ENCODE assay signal across 21 cellular contexts in the genomic region with DNA sequence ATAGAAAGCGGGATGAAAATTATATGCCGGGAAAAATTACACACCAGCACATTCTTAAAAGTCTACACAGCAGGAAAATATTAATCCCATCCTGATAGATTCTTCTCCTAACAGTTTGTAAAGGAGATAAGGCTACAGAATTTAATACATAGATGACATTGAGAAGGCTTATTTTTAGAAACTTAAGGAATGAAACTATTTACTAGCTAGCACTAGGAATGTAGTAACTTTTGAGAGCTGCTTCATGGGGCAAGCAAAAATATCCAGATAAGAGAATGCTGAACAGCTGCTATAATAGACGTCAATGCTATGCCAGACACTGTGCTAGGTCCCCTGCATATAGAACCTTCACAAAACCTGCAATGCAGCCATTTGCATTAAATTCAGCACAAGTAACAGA.
DNase-seq lines count a peak whose midpoint lies in the region; TF ChIP-seq lines count a peak whose summit lies in the region.
"Had no signal": no experiment of that assay in that cellular context is flagged by ENCODE, and none has a peak within 500 bp of the region (broad histone marks: within the 10 kb centered on the region; RNA-seq: fewer than 3 reads in every experiment).

No MANE protein-coding gene starts in this region.

- DNase-seq in BJ (ENCODE audit: low read depth) (peak; percentile 26), ascending aorta (ENCODE audit: low spot score in 2 of 2) (no peak), fibroblast of villous mesenchyme (ENCODE audit: low read depth) (peak; percentile 71), spleen (no peak), DMS 273 (lab: John Stamatoyannopoulos, UW; ENCODE audit: unreplicated experiment) (no peak), DMS114 treated with DMSO at 0.1 percent for 48 hours (lab: John Stamatoyannopoulos, UW; ENCODE audit: unreplicated experiment) (no peak), HPDE6-E6E7 (ENCODE audit: extremely low spot score) (no peak)
- no peak for DNase-seq in NK-92 treated with Interleukin-12 subunit alpha and Interleukin-12 subunit beta, amount 100 ng/mL, for 24 hours (lab: John Stamatoyannopoulos, UW)
- DNase-seq: AML-193; CD8-positive, alpha-beta memory T cell; DMS153; DND-41; H9; KG1; MG63; NCI-H2029 treated with DMSO at 0.1 percent for 48 hours; NCI-H2227 treated with DMSO at 0.1 percent for 48 hours; NCI-H69; SHP77 treated with DMSO at 0.1 percent for 48 hours had no signal

- no peaks in the 10 kb centered on the region for H3K9me3 ChIP-seq in ascending aorta
- H3K9me3 ChIP-seq in spleen, result peaks cover 0 to 24% (median 16%) of the 10 kb centered on the region in 8 donors

- TF ChIP-seq POLR2A in spleen (IDR thresholded peaks at IDR 0.05), result no peak

- H3K27ac ChIP-seq in ascending aorta, result peak overlapping the region; percentile 44 to 45
- peak overlapping the region in 5 of 8 donors; percentile 14 to 55 (median 31) for H3K27ac ChIP-seq in spleen
- H3K27ac ChIP-seq: C4-2B had no signal

- 78 to 83% (median 80%) methylated on average over 3 of the region's 3 CpGs for WGBS in spleen, 5 donors

- no peaks in the 10 kb centered on the region for H3K27me3 ChIP-seq in BJ (ENCODE audit: control insufficient read depth, insufficient read depth, low read length)
- H3K27me3 ChIP-seq in ascending aorta, result no peaks in the 10 kb centered on the region
- H3K27me3 ChIP-seq in spleen (replicated peaks in 1 of 7), result no peaks in the 10 kb centered on the region
- H3K27me3 ChIP-seq: MG63 had no signal

- CTCF ChIA-PET in BJ (lab: Yijun Ruan, JAX), result interaction anchor here (1.6 to 2.2 kb wide), 2 partner anchors 10 to 159 kb away, joined by 4 to 6 read pairs; no protein-coding TSS in a partner anchor

- no peak for TF ChIP-seq CTCF in BJ (IDR thresholded peaks at IDR 0.05; ENCODE audit: insufficient read depth, low read depth, low read length)
- no peak for TF ChIP-seq CTCF in ascending aorta (IDR thresholded peaks at IDR 0.05)
- no peak for TF ChIP-seq CTCF in fibroblast of villous mesenchyme (IDR thresholded peaks at IDR 0.05; ENCODE audit: insufficient read depth, low read depth, low read length)
- no peak for TF ChIP-seq CTCF in spleen (IDR thresholded peaks at IDR 0.05 in 8 of 11, conservative IDR thresholded peaks at IDR 0.05 in 3 of 11)

- intact Hi-C loops in ascending aorta (cut with DNase I), result loop anchor here (10.0 kb wide), 2 partner anchors 437 to 917 kb away; partner anchors contain the start of gene NR2F2
- intact Hi-C loops in spleen (cut with DNase I; ENCODE audit: low total_unique reads), result no loop called here

- no peak overlapping the region for H3K4me3 ChIP-seq in BJ (ENCODE audit: low read depth, low read length)
- H3K4me3 ChIP-seq in ascending aorta, result no peak overlapping the region
- no peak overlapping the region for H3K4me3 ChIP-seq in fibroblast of villous mesenchyme (ENCODE audit: low read depth, low read length)
- H3K4me3 ChIP-seq in spleen, result no peak overlapping the region
- H3K4me3 ChIP-seq: GM23338, MG63 had no signal

- H3K36me3 ChIP-seq in BJ (ENCODE audit: control insufficient read depth, insufficient read depth, low read length) (no peaks in the 10 kb centered on the region), ascending aorta (no peaks in the 10 kb centered on the region), spleen (no peaks in the 10 kb centered on the region)
- H3K36me3 ChIP-seq: MG63 had no signal

- peaks cover 0 to 30% of the 10 kb centered on the region in 2 donors for H3K4me1 ChIP-seq in ascending aorta
- no peaks in the 10 kb centered on the region for H3K4me1 ChIP-seq in spleen

- POLR2A ChIA-PET in BJ (lab: Charles Lee), result no interaction called here

Comparison
In these comparisons a context has a peak if more than half of its experiments do, and no peak if none do; other contexts are left out.
1. DNase-seq: peak in BJ (single experiment) and fibroblast of villous mesenchyme (single experiment); none in ascending aorta (0 of 2), spleen (single experiment), DMS 273 (single experiment), DMS114 treated with DMSO at 0.1 percent for 48 hours (single experiment), NK-92 treated with Interleukin-12 subunit alpha and Interleukin-12 subunit beta, amount 100 ng/mL, for 24 hours (single experiment) and HPDE6-E6E7 (single experiment).